ENCODE assay signal across 8 cellular contexts in genomic region chr20:43915209-43916072, GRCh38. TPM values are rescaled to one million over a fixed set of nuclear protein-coding genes. Genes with fewer than 3 reads are reported as not detected.
DNase-seq lines count a peak whose midpoint lies in the region; ATAC-seq and TF ChIP-seq lines count a peak whose summit lies in the region.

No MANE protein-coding gene starts in this region.

- POLR2A ChIA-PET in AG04449 (lab: Yijun Ruan, JAX): no interaction called here

- TF ChIP-seq CTCF in AG04449 (IDR thresholded peaks at IDR 0.05; ENCODE audit: insufficient read depth, low read length, missing control alignments) (no peak), upper lobe of right lung (IDR thresholded peaks at IDR 0.05) (no peak)

- H3K4me3 ChIP-seq in AG04449 (ENCODE audit: low read depth, low read length): peak overlapping the region; percentile 67
- peak overlapping the region; percentile 39 to 53 for H3K4me3 ChIP-seq in muscle layer of duodenum (ENCODE audit: low read depth in 1 of 2, low read length in 2 of 2)
- peak overlapping the region; percentile 57 for H3K4me3 ChIP-seq in upper lobe of right lung

- intact Hi-C loops in upper lobe of right lung (cut with DNase I): no loop called here

- no peak for DNase-seq in AG04449 (ENCODE audit: low read depth, low spot score)
- DNase-seq in HCEC 1CT: peak; percentile 12
- peak; percentile 25 for DNase-seq in activated CD4-positive, alpha-beta T cell treated with anti-CD3 and anti-CD28 coated beads for 1 hour
- peak; percentile 5 for DNase-seq in effector CD8-positive, alpha-beta T cell (lab: John Stamatoyannopoulos, UW)
- DNase-seq in upper lobe of right lung: no peak
- no peak for DNase-seq in hypothalamus (lab: John Stamatoyannopoulos, UW)
- DNase-seq in NCI-H510A (lab: John Stamatoyannopoulos, UW): no peak

- CTCF ChIA-PET in AG04449 (lab: Yijun Ruan, JAX): interaction anchor here (1.2 kb wide), 1 partner anchor 73 kb away, joined by 3 read pairs; no protein-coding TSS in a partner anchor

- H3K4me1 ChIP-seq in muscle layer of duodenum (ENCODE audit: control insufficient read depth in 1 of 2, insufficient read depth in 2 of 2, low read length in 2 of 2) (peaks cover 0 to 19% of the 10 kb centered on the region in 2 donors), upper lobe of right lung (peaks cover 3% of the 10 kb centered on the region)

- peaks cover 18% of the 10 kb centered on the region for H3K27me3 ChIP-seq in muscle layer of duodenum (ENCODE audit: low read depth, low read length)
- peaks cover 30% of the 10 kb centered on the region for H3K27me3 ChIP-seq in upper lobe of right lung

- ATAC-seq in upper lobe of right lung: peak; percentile 39

- no peaks in the 10 kb centered on the region for H3K36me3 ChIP-seq in muscle layer of duodenum (ENCODE audit: control insufficient read depth in 1 of 2, insufficient read depth in 2 of 2, low read length in 2 of 2)
- no peaks in the 10 kb centered on the region for H3K36me3 ChIP-seq in upper lobe of right lung

- H3K9me3 ChIP-seq in muscle layer of duodenum (ENCODE audit: control insufficient read depth in 1 of 2, low read length in 2 of 2) (peaks cover 10 to 27% of the 10 kb centered on the region in 2 donors), upper lobe of right lung (no peaks in the 10 kb centered on the region)

- H3K27ac ChIP-seq in muscle layer of duodenum (ENCODE audit: low read length) (no peak overlapping the region), upper lobe of right lung (peak overlapping the region; percentile 58)

RNA-seq across cellular contexts. Expression of gene TOX2, which starts 0.8 kb away (rescaled TPM):
- 24.3 TPM for total RNA-seq in upper lobe of right lung

Comparison
In these comparisons a context has a peak if more than half of its experiments do, and no peak if none do; other contexts are left out.
1. DNase-seq: peak in HCEC 1CT (single experiment), activated CD4-positive, alpha-beta T cell treated with anti-CD3 and anti-CD28 coated beads for 1 hour (single experiment) and effector CD8-positive, alpha-beta T cell (single experiment); none in AG04449 (single experiment), upper lobe of right lung (single experiment), hypothalamus (0 of 51) and NCI-H510A (single experiment).
2. Peak in every context shown above with its lines, with median percentiles within 50 percentile points of each other: H3K4me3 ChIP-seq.